ENCODE assay signal across 23 cellular contexts in the genomic region with DNA sequence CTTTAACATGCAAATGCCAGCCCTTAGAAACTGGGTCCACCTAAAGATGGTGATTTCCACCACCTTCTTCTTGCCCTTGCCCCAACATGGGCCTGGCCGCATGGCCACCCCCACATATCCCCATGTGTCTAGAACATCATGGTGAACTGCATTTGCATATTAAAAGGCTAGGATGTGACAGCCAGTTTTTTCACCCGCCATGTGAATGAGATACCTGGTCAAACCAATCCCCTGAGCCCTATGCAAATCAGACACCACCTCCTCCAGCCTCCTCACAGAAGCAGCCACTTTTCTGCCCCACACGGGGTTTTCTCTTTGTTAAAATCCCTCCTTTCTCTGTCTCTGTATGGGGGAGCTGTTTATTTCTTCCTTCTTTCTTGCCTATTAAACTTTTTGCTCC.
"Had no signal": no experiment of that assay in that cellular context is flagged by ENCODE, and none has a peak within 500 bp of the region (broad histone marks: within the 10 kb centered on the region; RNA-seq: fewer than 3 reads in every experiment).

No MANE protein-coding gene starts in this region.

- H3K27me3 Mint-ChIP-seq: activated B cell treated with CpG ODN at 0.5 μM for 24 hours; activated CD4-positive, alpha-beta T cell treated with anti-CD3 and anti-CD28 coated beads, Interleukin-2, amount 10 ng/mL, durations not matched to agents 24 days and 14 days; activated CD8-positive, alpha-beta memory T cell treated with anti-CD3 and anti-CD28 coated beads, Interleukin-2, amount 10 ng/mL, durations not matched to agents 7 days and 5 days; activated naive CD4-positive, alpha-beta T cell treated with anti-CD3 and anti-CD28 coated beads, Interleukin-2, amount 50 U/mL, for 24 hours; activated T-cell treated with anti-CD3 and anti-CD28 coated beads, Interleukin-2, amount 50 U/mL, for 24 hours had no signal

- H3K4me2 ChIP-seq: PC-9 had no signal

- H3K27me3 ChIP-seq: breast epithelium had no signal

- H3K27ac ChIP-seq: breast epithelium, PC-9 had no signal

- H3K4me3 Mint-ChIP-seq: activated B cell treated with CpG ODN at 0.5 μM for 24 hours; activated CD4-positive, alpha-beta T cell treated with anti-CD3 and anti-CD28 coated beads, Interleukin-2, amount 10 ng/mL, durations not matched to agents 24 days and 14 days; activated CD8-positive, alpha-beta memory T cell treated with anti-CD3 and anti-CD28 coated beads, Interleukin-2, amount 10 ng/mL, durations not matched to agents 7 days and 5 days; activated naive CD4-positive, alpha-beta T cell treated with anti-CD3 and anti-CD28 coated beads, Interleukin-2, amount 50 U/mL, for 24 hours; activated T-cell treated with anti-CD3 and anti-CD28 coated beads, Interleukin-2, amount 50 U/mL, for 24 hours; activated T-helper 1 cell treated with anti-CD3 and anti-CD28 coated beads, Interleukin-12 subunit alpha, Interleukin-12 subunit beta, Interleukin-2, Interleukin-4 antibody, amounts not matched to agents 30 ng/mL and 10 ng/mL and 1 ng/mL, durations not matched to agents 14 hours and 24 hours and 36 hours; T-helper 1 cell treated with Interleukin-12 subunit alpha and Interleukin-12 subunit beta and Interleukin-4 antibody, amounts not matched to agents 30 μg/mL and 1 μg/mL, for 36 hours had no signal

- H3K4me1 Mint-ChIP-seq: activated B cell treated with CpG ODN at 0.5 μM for 24 hours; activated CD4-positive, alpha-beta T cell treated with anti-CD3 and anti-CD28 coated beads, Interleukin-2, amount 10 ng/mL, durations not matched to agents 24 days and 14 days; activated CD8-positive, alpha-beta memory T cell treated with anti-CD3 and anti-CD28 coated beads, Interleukin-2, amount 10 ng/mL, durations not matched to agents 7 days and 5 days; activated naive CD4-positive, alpha-beta T cell treated with anti-CD3 and anti-CD28 coated beads, Interleukin-2, amount 50 U/mL, for 24 hours had no signal

- H3K4me3 ChIP-seq: breast epithelium, PC-9 had no signal

- H3K36me3 ChIP-seq: breast epithelium had no signal

- H3K36me3 Mint-ChIP-seq: activated CD8-positive, alpha-beta memory T cell treated with anti-CD3 and anti-CD28 coated beads, Interleukin-2, amount 10 ng/mL, durations not matched to agents 7 days and 5 days; activated naive CD4-positive, alpha-beta T cell treated with anti-CD3 and anti-CD28 coated beads, Interleukin-2, amount 50 U/mL, for 24 hours had no signal

- H2AFZ ChIP-seq: PC-9 had no signal

- DNase-seq: activated B cell treated with CpG ODN at 0.5 μM for 24 hours; activated CD4-positive, alpha-beta T cell treated with anti-CD3 and anti-CD28 coated beads for 1 hour; activated CD4-positive, alpha-beta T cell treated with anti-CD3 and anti-CD28 coated beads, Interleukin-2, amount 10 ng/mL, durations not matched to agents 24 days and 14 days; activated CD4-positive, alpha-beta T cell treated with anti-CD3 and anti-CD28 coated beads, Interleukin-2, amount 50 U/mL, for 48 hours; activated CD8-positive, alpha-beta memory T cell treated with anti-CD3 and anti-CD28 coated beads, Interleukin-2, amount 10 ng/mL, durations not matched to agents 7 days and 5 days; activated effector memory CD4-positive, alpha-beta T cell treated with Interleukin-2 at 50 U/mL for 16 hours; activated naive CD4-positive, alpha-beta T cell; activated T-cell treated with anti-CD3 and anti-CD28 coated beads, Interleukin-2, amount 50 U/mL, for 24 hours; aorta; caudate nucleus; MM.1S; NCI-H1105; NCI-H1436; NCI-H1694 treated with DMSO at 0.1 percent for 48 hours; NCI-H2029 treated with DMSO at 0.1 percent for 48 hours; NCI-H510A treated with DMSO at 0.1 percent for 48 hours; NCI-H69; PC-9; SHP77 treated with DMSO at 0.1 percent for 48 hours had no signal

- H3K4me1 ChIP-seq: breast epithelium had no signal

- H3K9me3 Mint-ChIP-seq: activated naive CD4-positive, alpha-beta T cell treated with anti-CD3 and anti-CD28 coated beads, Interleukin-2, amount 50 U/mL, for 24 hours had no signal

- H3K27ac Mint-ChIP-seq: activated B cell treated with CpG ODN at 0.5 μM for 24 hours; activated CD4-positive, alpha-beta T cell treated with anti-CD3 and anti-CD28 coated beads, Interleukin-2, amount 10 ng/mL, durations not matched to agents 24 days and 14 days; activated CD8-positive, alpha-beta memory T cell treated with anti-CD3 and anti-CD28 coated beads, Interleukin-2, amount 10 ng/mL, durations not matched to agents 7 days and 5 days; activated naive CD4-positive, alpha-beta T cell treated with anti-CD3 and anti-CD28 coated beads, Interleukin-2, amount 50 U/mL, for 24 hours; activated T-cell treated with anti-CD3 and anti-CD28 coated beads, Interleukin-2, amount 50 U/mL, for 24 hours; activated T-helper 1 cell treated with anti-CD3 and anti-CD28 coated beads, Interleukin-12 subunit alpha, Interleukin-12 subunit beta, Interleukin-2, Interleukin-4 antibody, amounts not matched to agents 30 ng/mL and 10 ng/mL and 1 ng/mL, durations not matched to agents 14 hours and 24 hours and 36 hours; T-helper 1 cell treated with Interleukin-12 subunit alpha and Interleukin-12 subunit beta and Interleukin-4 antibody, amounts not matched to agents 30 μg/mL and 1 μg/mL, for 36 hours had no signal
